In genomic region chr2:147872967-147873366, GRCh38 we compare ENCODE assay signal across 33 cellular contexts.
"Had no signal": no experiment of that assay in that cellular context is flagged by ENCODE, and none has a peak within 500 bp of the region (broad histone marks: within the 10 kb centered on the region; RNA-seq: fewer than 3 reads in every experiment).

No MANE protein-coding gene starts in this region.

- H3K4me3 ChIP-seq: MG63, PC-9, SJCRH30, SK-N-MC had no signal

- H3K36me3 ChIP-seq: MG63, SJCRH30 had no signal

- ATAC-seq: Panc1, Right ventricle myocardium inferior, SK-N-SH treated with all-trans-retinoic acid at 6 μM for 48 hours had no signal

- H3K4me2 ChIP-seq: PC-9 had no signal

- H3K27me3 ChIP-seq: MG63, SJCRH30 had no signal

- DNase-seq: Kasumi-1, MG63, NCI-H1048, NCI-H1092 treated with DMSO at 0.1 percent for 48 hours, NCI-H1105 treated with DMSO at 0.1 percent for 48 hours, NCI-H1417, NCI-H1436, NCI-H146, NCI-H1694, NCI-H187, NCI-H1930, NCI-H2029 treated with DMSO at 0.1 percent for 48 hours, NCI-H2081 treated with DMSO at 0.1 percent for 48 hours, NCI-H2107, NCI-H2171, NCI-H226, NCI-H446 treated with DMSO at 0.1 percent for 48 hours, NCI-H510A, NCI-H524, NCI-H526, NCI-H69, NCI-H748 treated with DMSO at 0.1 percent for 48 hours, NCI-H82, PC-9, SHP77, SIG-M5, SJCRH30 had no signal

- FAIRE-seq: RCC 7860 had no signal

- H3K9me3 ChIP-seq: MG63, SJCRH30 had no signal

- H3K27ac ChIP-seq: PC-9, RWPE1, SJCRH30, SK-N-MC had no signal

- H2AFZ ChIP-seq: PC-9 had no signal
